Comparison of ENCODE assay signal across 8 cellular contexts in genomic region chr6:31651602-31652191, GRCh38. TPM values are rescaled to one million over a fixed set of nuclear protein-coding genes. Genes with fewer than 3 reads are reported as not detected.
A peak's percentile ranks its signal among the peaks of the same experiment; 100 is the strongest.
DNase-seq lines count a peak whose midpoint lies in the region; ATAC-seq and TF ChIP-seq lines count a peak whose summit lies in the region.

No MANE protein-coding gene starts in this region.

- CTCF ChIA-PET in CD8-positive, alpha-beta T cell (lab: Charles Lee) = interaction anchor here (0.9 to 5.4 kb wide), 5 partner anchors 11 to 101 kb away, joined by 3 to 44 read pairs (median 3); partner anchors contain the start of genes C6orf47 and GPANK1

- H3K4me3 ChIP-seq in CD8-positive, alpha-beta T cell (ENCODE audit: low read depth, low read length) = peak overlapping the region; percentile 78
- peak overlapping the region; percentile 90 for H3K4me3 ChIP-seq in adipocyte (ENCODE audit: low read length)

- no peaks in the 10 kb centered on the region for H3K9me3 Mint-ChIP-seq in CD8-positive, alpha-beta T cell

- peak overlapping the region; percentile 94 for H3K27ac ChIP-seq in CD8-positive, alpha-beta T cell (ENCODE audit: low read depth, low read length)

- no peak for ATAC-seq in CD8-positive, alpha-beta T cell
- ATAC-seq in GM18868 (IDR thresholded peaks at IDR 0.05; ENCODE audit: unreplicated experiment) (peak; percentile 33), HG03064 (IDR thresholded peaks at IDR 0.05; ENCODE audit: low read depth, unreplicated experiment) (peak; percentile 32), left cardiac atrium (peak; percentile 70 to 75)

- intact Hi-C loops in CD8-positive, alpha-beta T cell (cut with DNase I, micrococcal nuclease) = loop anchor here (1.0 to 5.0 kb wide), 10 partner anchors 9 to 306 kb away; partner anchors contain the start of genes ABHD16A (in 2 of the 2), C6orf47 (in 2 of the 2), EHMT2 (in 2 of the 2) and PRRC2A (in 2 of the 2)
- intact Hi-C loops in left cardiac atrium (cut with DNase I) = no loop called here

- peak overlapping the region; percentile 88 for H3K9ac ChIP-seq in adipocyte (ENCODE audit: low read length)

- DNase-seq in CD8-positive, alpha-beta T cell = peak in 1 of 7 experiments; percentile 54
- DNase-seq in NCI-H446 treated with DMSO at 0.1 percent for 48 hours (lab: John Stamatoyannopoulos, UW) = peak; percentile 67
- peak; percentile 86 for DNase-seq in adipocyte (ENCODE audit: low read depth)
- DNase-seq in left cardiac atrium = peak; percentile 79
- DNase-seq in pons (ENCODE audit: low spot score) = peak; percentile 66
- DNase-seq in central memory CD4-positive, alpha-beta T cell = no peak

- peaks cover 20% of the 10 kb centered on the region for H3K4me1 ChIP-seq in CD8-positive, alpha-beta T cell (ENCODE audit: insufficient read depth, low read length)
- peaks cover 14% of the 10 kb centered on the region for H3K4me1 ChIP-seq in adipocyte (ENCODE audit: control insufficient read depth, insufficient read depth, low read length)

- H3K36me3 Mint-ChIP-seq in CD8-positive, alpha-beta T cell = peaks cover 61% of the 10 kb centered on the region

- POLR2A ChIA-PET in CD8-positive, alpha-beta T cell (lab: Charles Lee) = interaction anchor here (0.6 to 5.8 kb wide), 26 partner anchors 9 to 320 kb away, joined by 3 to 130 read pairs (median 6); partner anchors contain the start of genes ABHD16A, ATP6V1G2, C6orf47 and CSNK2B

- no peaks in the 10 kb centered on the region for H3K27me3 Mint-ChIP-seq in CD8-positive, alpha-beta T cell (ENCODE audit: low read depth)

- H3K4me3 Mint-ChIP-seq in CD8-positive, alpha-beta T cell = peak overlapping the region; percentile 92

- no peak for TF ChIP-seq CTCF in CD8-positive, alpha-beta T cell (IDR thresholded peaks at IDR 0.05)

- no peaks in the 10 kb centered on the region for H3K9me3 ChIP-seq in CD8-positive, alpha-beta T cell (ENCODE audit: low read length)
- no peaks in the 10 kb centered on the region for H3K9me3 ChIP-seq in adipocyte (ENCODE audit: control insufficient read depth, low read length)

- peak overlapping the region; percentile 100 for H3K27ac Mint-ChIP-seq in CD8-positive, alpha-beta T cell

- peaks cover 31% of the 10 kb centered on the region for H3K36me3 ChIP-seq in CD8-positive, alpha-beta T cell (ENCODE audit: insufficient read depth, low read length)
- peaks cover 31% of the 10 kb centered on the region for H3K36me3 ChIP-seq in adipocyte (ENCODE audit: control insufficient read depth, insufficient read depth, low read length, severe bottlenecking)

- no peaks in the 10 kb centered on the region for H3K27me3 ChIP-seq in CD8-positive, alpha-beta T cell (ENCODE audit: insufficient read depth, low read length)
- H3K27me3 ChIP-seq in adipocyte (replicated peaks; ENCODE audit: control insufficient read depth, insufficient read depth, low read length) = no peaks in the 10 kb centered on the region

- H3K4me1 Mint-ChIP-seq in CD8-positive, alpha-beta T cell (ENCODE audit: low read depth) = peaks cover 49% of the 10 kb centered on the region

RNA-seq across cellular contexts. Expression of gene BAG6, which starts 0.8 kb away (rescaled TPM):
- 100 to 1,000 TPM; 203 to 206 TPM for total RNA-seq in CD8-positive, alpha-beta T cell
- 100 to 1,000 TPM; 206 to 294 TPM for total RNA-seq in left cardiac atrium

RNA-seq across cellular contexts. Expression of gene APOM, which starts 4.0 kb away (rescaled TPM):
- total RNA-seq in CD8-positive, alpha-beta T cell = 1 to 10 TPM; 5.7 to 7.7 TPM
- 1 to 10 TPM; 1.4 to 1.7 TPM for total RNA-seq in left cardiac atrium

RNA-seq across cellular contexts. Expression of gene C6orf47, which starts 8.9 kb away (rescaled TPM):
- 10 to 100 TPM; 13.3 to 13.4 TPM for total RNA-seq in CD8-positive, alpha-beta T cell
- 10 to 100 TPM; 17.5 to 20.1 TPM for total RNA-seq in left cardiac atrium

RNA-seq across cellular contexts. Expression of gene GPANK1, which starts 13.1 kb away (rescaled TPM):
- 10 to 100 TPM in 1 of 2 experiments, 1 to 10 TPM in 1; 9.8 to 10.8 TPM for total RNA-seq in CD8-positive, alpha-beta T cell
- 10 to 100 TPM; 12.3 to 15.7 TPM for total RNA-seq in left cardiac atrium

RNA-seq across cellular contexts. Expression of gene CSNK2B, which starts 14.2 kb away (rescaled TPM):
- total RNA-seq in CD8-positive, alpha-beta T cell = 10 to 100 TPM; 80.9 to 86.1 TPM
- 100 to 1,000 TPM in 1 of 2 donors, 10 to 100 TPM in 1; 84.8 to 116 TPM for total RNA-seq in left cardiac atrium

Comparison
In these comparisons a context has a peak if more than half of its experiments do, and no peak if none do; other contexts are left out.
1. intact Hi-C loops: an anchor here in CD8-positive, alpha-beta T cell (1.0 to 5.0 kb wide); none called in left cardiac atrium.